ENCODE assay signal across 8 cellular contexts in the genomic region with DNA sequence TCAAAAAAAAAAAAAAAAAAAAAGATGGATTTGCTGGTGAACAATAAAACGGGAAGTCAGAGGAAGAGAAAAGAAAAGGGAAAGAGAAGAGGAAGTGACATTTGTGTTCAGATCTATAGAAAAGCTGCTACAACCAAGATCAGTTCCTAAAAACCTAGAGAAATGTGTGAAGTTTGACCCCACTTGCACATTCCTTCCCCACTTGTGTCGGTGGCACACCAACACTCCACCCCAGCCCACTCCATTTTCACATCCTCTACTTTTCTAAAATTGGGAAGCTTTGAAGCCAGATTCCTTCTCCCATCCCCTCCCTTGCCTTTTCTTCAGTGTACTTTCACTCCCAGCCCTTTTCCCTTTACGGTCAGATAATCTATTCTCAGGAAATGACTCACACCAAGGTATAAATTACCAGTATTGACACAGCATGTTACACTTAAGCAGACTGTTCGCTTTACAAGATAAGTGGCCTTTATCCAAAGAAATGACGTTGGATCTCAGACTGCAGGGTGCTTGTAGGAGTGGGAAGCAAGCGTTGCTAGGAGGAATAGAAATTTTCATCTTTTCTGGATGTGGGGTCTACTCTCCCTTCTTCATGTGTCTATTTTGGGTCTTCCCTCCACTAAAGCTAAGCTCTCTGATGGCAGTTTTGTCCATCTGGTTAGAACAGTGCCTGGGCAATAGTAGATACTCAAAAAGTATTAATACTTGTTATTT.
A peak's percentile ranks its signal among the peaks of the same experiment; 100 is the strongest.
DNase-seq lines count a peak whose midpoint lies in the region; ATAC-seq lines count a peak whose summit lies in the region.

No MANE protein-coding gene starts in this region.

- no peaks in the 10 kb centered on the region for H3K36me3 ChIP-seq in mesendoderm (ENCODE audit: control insufficient read depth, insufficient read depth, low read length)

- no peaks in the 10 kb centered on the region for H3K9me3 Mint-ChIP-seq in natural killer cell treated with Interleukin-12 subunit alpha and Interleukin-12 subunit beta and Interleukin-15 and Interleukin-18, amount 100 ng/mL, for 72 hours
- no peaks in the 10 kb centered on the region for H3K9me3 Mint-ChIP-seq in activated CD4-positive, alpha-beta T cell treated with anti-CD3 and anti-CD28 coated beads, Interleukin-2, amount 10 ng/mL, durations not matched to agents 24 days and 14 days

- H2BK120ac ChIP-seq in mesendoderm (ENCODE audit: low read depth, low read length), result peak overlapping the region; percentile 95

- intact Hi-C loops in activated CD4-positive, alpha-beta T cell treated with anti-CD3 and anti-CD28 coated beads, Interleukin-2, amount 10 ng/mL, durations not matched to agents 24 days and 14 days (cut with micrococcal nuclease), result no loop called here

- H3K4me3 ChIP-seq in mesendoderm (ENCODE audit: low read length), result no peak overlapping the region

- WGBS in mesendoderm (ENCODE audit: extremely low coverage, insufficient coverage, low lambda C conversion rate), result no CpG with 5 or more reads among the region's 6 CpGs

- H3K4me2 ChIP-seq in mesendoderm (ENCODE audit: low read length), result no peak overlapping the region

- peak overlapping the region; percentile 90 for H2BK5ac ChIP-seq in mesendoderm (ENCODE audit: low read length)

- H3K79me2 ChIP-seq in mesendoderm (ENCODE audit: control insufficient read depth, insufficient read depth, low read length), result no peaks in the 10 kb centered on the region

- no peaks in the 10 kb centered on the region for H3K79me1 ChIP-seq in mesendoderm (ENCODE audit: low read length)

- H3K4me1 ChIP-seq in mesendoderm (ENCODE audit: control insufficient read depth, low read depth, low read length), result peaks cover 32% of the 10 kb centered on the region

- ATAC-seq in natural killer cell treated with Interleukin-12 subunit alpha and Interleukin-12 subunit beta and Interleukin-15 and Interleukin-18, amount 100 ng/mL, for 72 hours, result no peak
- ATAC-seq in HG02610 (IDR thresholded peaks at IDR 0.05; ENCODE audit: unreplicated experiment) (no peak), GM18517 (IDR thresholded peaks at IDR 0.05; ENCODE audit: unreplicated experiment) (no peak)

- peak; percentile 88 for DNase-seq in EL
- peak; percentile 78 for DNase-seq in NCI-H2196 treated with DMSO at 0.1 percent for 48 hours (lab: John Stamatoyannopoulos, UW; ENCODE audit: unreplicated experiment)
- peak; percentile 90 for DNase-seq in brain pericyte (ENCODE audit: low read depth, low spot score)
- DNase-seq in mesendoderm, result peak; percentile 95
- no peak for DNase-seq in natural killer cell treated with Interleukin-12 subunit alpha and Interleukin-12 subunit beta and Interleukin-15 and Interleukin-18, amount 100 ng/mL, for 72 hours (ENCODE audit: low spot score)
- no peak for DNase-seq in activated CD4-positive, alpha-beta T cell treated with anti-CD3 and anti-CD28 coated beads, Interleukin-2, amount 10 ng/mL, durations not matched to agents 24 days and 14 days

- H2AK5ac ChIP-seq in mesendoderm (ENCODE audit: low read length), result peak overlapping the region; percentile 79

- no peaks in the 10 kb centered on the region for H3K4me1 Mint-ChIP-seq in natural killer cell treated with Interleukin-12 subunit alpha and Interleukin-12 subunit beta and Interleukin-15 and Interleukin-18, amount 100 ng/mL, for 72 hours (ENCODE audit: low read depth in 2 of 2)
- peaks cover 9% of the 10 kb centered on the region for H3K4me1 Mint-ChIP-seq in activated CD4-positive, alpha-beta T cell treated with anti-CD3 and anti-CD28 coated beads, Interleukin-2, amount 10 ng/mL, durations not matched to agents 24 days and 14 days

- no peak overlapping the region for H2BK15ac ChIP-seq in mesendoderm (replicated peaks; ENCODE audit: low read depth)

- no peak overlapping the region for H4K8ac ChIP-seq in mesendoderm (ENCODE audit: low read depth, low read length)

- peak overlapping the region; percentile 79 for H3K56ac ChIP-seq in mesendoderm (ENCODE audit: low read length)

- peak overlapping the region; percentile 21 for H3K9ac ChIP-seq in mesendoderm (ENCODE audit: low read length)

- H3K23ac ChIP-seq in mesendoderm (ENCODE audit: low read length), result no peak overlapping the region

- peak overlapping the region; percentile 61 for H3K18ac ChIP-seq in mesendoderm (ENCODE audit: low read length)

- no peak overlapping the region for H3K4me3 Mint-ChIP-seq in natural killer cell treated with Interleukin-12 subunit alpha and Interleukin-12 subunit beta and Interleukin-15 and Interleukin-18, amount 100 ng/mL, for 72 hours
- H3K4me3 Mint-ChIP-seq in activated CD4-positive, alpha-beta T cell treated with anti-CD3 and anti-CD28 coated beads, Interleukin-2, amount 10 ng/mL, durations not matched to agents 24 days and 14 days, result no peak overlapping the region

- peak overlapping the region; percentile 83 for H3K4ac ChIP-seq in mesendoderm (ENCODE audit: low read depth, low read length)

- H3K27ac ChIP-seq in mesendoderm (ENCODE audit: low read depth, low read length), result peak overlapping the region; percentile 73

- no peaks in the 10 kb centered on the region for H3K27me3 ChIP-seq in mesendoderm (ENCODE audit: insufficient read depth, low read length, poor library complexity)

- no peaks in the 10 kb centered on the region for H3K36me3 Mint-ChIP-seq in natural killer cell treated with Interleukin-12 subunit alpha and Interleukin-12 subunit beta and Interleukin-15 and Interleukin-18, amount 100 ng/mL, for 72 hours
- H3K36me3 Mint-ChIP-seq in activated CD4-positive, alpha-beta T cell treated with anti-CD3 and anti-CD28 coated beads, Interleukin-2, amount 10 ng/mL, durations not matched to agents 24 days and 14 days (ENCODE audit: low read depth), result no peaks in the 10 kb centered on the region

- H3K27ac Mint-ChIP-seq in natural killer cell treated with Interleukin-12 subunit alpha and Interleukin-12 subunit beta and Interleukin-15 and Interleukin-18, amount 100 ng/mL, for 72 hours, result no peak overlapping the region
- no peak overlapping the region for H3K27ac Mint-ChIP-seq in activated CD4-positive, alpha-beta T cell treated with anti-CD3 and anti-CD28 coated beads, Interleukin-2, amount 10 ng/mL, durations not matched to agents 24 days and 14 days

- no peak overlapping the region for H4K5ac ChIP-seq in mesendoderm (ENCODE audit: low read length)

- peaks cover 2 to 29% of the 10 kb centered on the region in 2 donors for H3K27me3 Mint-ChIP-seq in natural killer cell treated with Interleukin-12 subunit alpha and Interleukin-12 subunit beta and Interleukin-15 and Interleukin-18, amount 100 ng/mL, for 72 hours
- H3K27me3 Mint-ChIP-seq in activated CD4-positive, alpha-beta T cell treated with anti-CD3 and anti-CD28 coated beads, Interleukin-2, amount 10 ng/mL, durations not matched to agents 24 days and 14 days, result peaks cover 2% of the 10 kb centered on the region

Comparison
In these comparisons a context has a peak if more than half of its experiments do, and no peak if none do; other contexts are left out.
1. DNase-seq: peak in EL (single experiment), NCI-H2196 treated with DMSO at 0.1 percent for 48 hours (single experiment), brain pericyte (single experiment) and mesendoderm (single experiment); none in natural killer cell treated with Interleukin-12 subunit alpha and Interleukin-12 subunit beta and Interleukin-15 and Interleukin-18, amount 100 ng/mL, for 72 hours (single experiment) and activated CD4-positive, alpha-beta T cell treated with anti-CD3 and anti-CD28 coated beads, Interleukin-2, amount 10 ng/mL, durations not matched to agents 24 days and 14 days (single experiment).